Comparison of ENCODE assay signal across 24 cellular contexts in the genomic region with DNA sequence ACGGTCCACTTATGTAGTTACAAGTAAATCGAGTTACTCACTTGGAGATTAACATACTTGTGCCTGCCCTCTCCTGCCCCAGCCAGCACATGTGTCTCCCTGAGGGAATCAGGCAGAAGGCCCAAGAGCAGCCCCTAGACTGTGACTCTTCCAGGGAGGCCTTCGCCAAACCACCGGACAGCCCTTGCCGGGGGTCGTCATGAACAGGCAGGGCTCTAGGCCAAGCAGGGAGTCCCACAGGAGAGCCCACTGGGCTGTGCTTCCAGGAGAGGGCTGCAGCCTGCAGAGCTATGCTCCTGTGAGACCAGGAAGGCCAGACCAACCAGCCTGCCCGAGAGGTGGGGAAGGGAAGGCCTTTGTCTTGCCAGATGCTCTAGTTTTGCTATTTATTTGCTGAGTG.
DNase-seq lines count a peak whose midpoint lies in the region; ATAC-seq, FAIRE-seq and TF ChIP-seq lines count a peak whose summit lies in the region.
"Had no signal": no experiment of that assay in that cellular context is flagged by ENCODE, and none has a peak within 500 bp of the region (broad histone marks: within the 10 kb centered on the region; RNA-seq: fewer than 3 reads in every experiment).

No MANE protein-coding gene starts in this region.

- no peaks in the 10 kb centered on the region for H3K27me3 ChIP-seq in right cardiac atrium (ENCODE audit: control insufficient read depth, insufficient read depth)
- H3K27me3 ChIP-seq: cardiac muscle cell, upper lobe of left lung had no signal

- H3K4me1 ChIP-seq in right cardiac atrium (ENCODE audit: control insufficient read depth, insufficient read depth, low read length) = peaks cover 2% of the 10 kb centered on the region
- no peaks in the 10 kb centered on the region for H3K4me1 ChIP-seq in kidney (ENCODE audit: control insufficient read depth in 1 of 2, insufficient read depth in 1 of 2, low read depth in 1 of 2, low read length in 2 of 2)
- H3K4me1 ChIP-seq: upper lobe of left lung had no signal

- intact Hi-C loops in right cardiac atrium (cut with DNase I) (no loop called here), sciatic nerve (cut with DNase I) (no loop called here), kidney (cut with DNase I) (no loop called here)

- H3K36me3 ChIP-seq in kidney (ENCODE audit: control insufficient read depth in 1 of 2, insufficient read depth in 2 of 2, low read length in 2 of 2) = no peaks in the 10 kb centered on the region
- H3K36me3 ChIP-seq: cardiac muscle cell, upper lobe of left lung, WERI-Rb-1 had no signal

- H3K27ac ChIP-seq in right cardiac atrium (ENCODE audit: low read length) = no peak overlapping the region
- no peak overlapping the region for H3K27ac ChIP-seq in kidney (ENCODE audit: low read depth in 2 of 2, low read length in 2 of 2)
- H3K27ac ChIP-seq: cardiac muscle cell, RWPE1, upper lobe of left lung, WERI-Rb-1 had no signal

- FAIRE-seq in kidney (lab: Jason Lieb, UNC) = no peak

- ATAC-seq in SK-N-SH treated with all-trans-retinoic acid at 6 μM for 48 hours = peak; percentile 64
- ATAC-seq in right cardiac atrium = peak; percentile 25 to 35
- ATAC-seq in sciatic nerve = peak; percentile 43
- ATAC-seq in GM21529 (IDR thresholded peaks at IDR 0.05; ENCODE audit: unreplicated experiment) = no peak
- ATAC-seq: activated naive CD4-positive, alpha-beta T cell treated with anti-CD3 and anti-CD28 coated beads, Interleukin-2, amount 50 U/mL, for 72 hours; natural killer cell had no signal

- DNase-seq in NCI-H82 (lab: John Stamatoyannopoulos, UW) (peak; percentile 24), NCI-H82 treated with DMSO at 0.1 percent for 48 hours (lab: John Stamatoyannopoulos, UW; ENCODE audit: unreplicated experiment) (no peak), right cardiac atrium (peak in 1 of 3 donors; percentile 55), sciatic nerve (ENCODE audit: low spot score) (no peak), NCI-H510A treated with DMSO at 0.1 percent for 48 hours (lab: John Stamatoyannopoulos, UW) (no peak), kidney (no peak)
- DNase-seq: activated CD4-positive, alpha-beta T cell treated with anti-CD3 and anti-CD28 coated beads, Interleukin-2, amount 50 U/mL, for 1 hour; activated CD8-positive, alpha-beta memory T cell treated with anti-CD3 and anti-CD28 coated beads, Interleukin-2, amount 50 U/mL, for 48 hours; aorta; CD8-positive, alpha-beta T cell; DMS79; GOT3; head of caudate nucleus; midbrain; natural killer cell; NCI-H1436; NCI-H2107; WERI-Rb-1 had no signal

- WGBS in right cardiac atrium = 50% methylated on average over 7 of the region's 7 CpGs

- TF ChIP-seq CTCF in kidney (IDR thresholded peaks at IDR 0.05; ENCODE audit: borderline replicate concordance, extremely low read depth, insufficient read depth) = no peak

- H3K9ac ChIP-seq in kidney (ENCODE audit: low read length in 2 of 2) = no peak overlapping the region

- H3K4me3 ChIP-seq in right cardiac atrium (ENCODE audit: low read length) (no peak overlapping the region), kidney (ENCODE audit: low read length in 2 of 2) (no peak overlapping the region)
- H3K4me3 ChIP-seq: cardiac muscle cell, upper lobe of left lung had no signal

- no peaks in the 10 kb centered on the region for H3K9me3 ChIP-seq in right cardiac atrium (ENCODE audit: control insufficient read depth, low read length)
- no peaks in the 10 kb centered on the region for H3K9me3 ChIP-seq in kidney (ENCODE audit: control insufficient read depth in 1 of 2, low read length in 2 of 2)
- H3K9me3 ChIP-seq: upper lobe of left lung had no signal

TF ChIP-seq in SK-N-SH treated with all-trans-retinoic acid at 6 μM for 48 hours, 23 proteins besides CTCF, POLR2A, EP300 and RAD21:
- TF ChIP-seq ARNTL (CRISPR knock-in tag; IDR thresholded peaks at IDR 0.05; ENCODE audit: borderline replicate concordance, low read depth) (no peak), RARB (CRISPR knock-in tag; IDR thresholded peaks at IDR 0.05) (no peak), CSDC2 (CRISPR knock-in tag; IDR thresholded peaks at IDR 0.05) (no peak), ZNF8 (CRISPR knock-in tag; IDR thresholded peaks at IDR 0.05) (no peak), GLIS3 (CRISPR knock-in tag; IDR thresholded peaks at IDR 0.05) (no peak), ZNF565 (CRISPR knock-in tag; conservative IDR thresholded peaks at IDR 0.05; ENCODE audit: low read depth) (no peak), ZC3H10 (CRISPR knock-in tag; IDR thresholded peaks at IDR 0.05) (no peak)
- TF ChIP-seq, protein P1, sequence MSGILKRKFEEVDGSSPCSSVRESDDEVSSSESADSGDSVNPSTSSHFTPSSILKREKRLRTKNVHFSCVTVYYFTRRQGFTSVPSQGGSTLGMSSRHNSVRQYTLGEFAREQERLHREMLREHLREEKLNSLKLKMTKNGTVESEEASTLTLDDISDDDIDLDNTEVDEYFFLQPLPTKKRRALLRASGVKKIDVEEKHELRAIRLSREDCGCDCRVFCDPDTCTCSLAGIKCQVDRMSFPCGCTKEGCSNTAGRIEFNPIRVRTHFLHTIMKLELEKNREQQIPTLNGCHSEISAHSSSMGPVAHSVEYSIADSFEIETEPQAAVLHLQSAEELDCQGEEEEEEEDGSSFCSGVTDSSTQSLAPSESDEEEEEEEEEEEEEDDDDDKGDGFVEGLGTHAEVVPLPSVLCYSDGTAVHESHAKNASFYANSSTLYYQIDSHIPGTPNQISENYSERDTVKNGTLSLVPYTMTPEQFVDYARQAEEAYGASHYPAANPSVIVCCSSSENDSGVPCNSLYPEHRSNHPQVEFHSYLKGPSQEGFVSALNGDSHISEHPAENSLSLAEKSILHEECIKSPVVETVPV (CRISPR knock-in tag; IDR thresholded peaks at IDR 0.05) = no peak
- TF ChIP-seq, protein P2, sequence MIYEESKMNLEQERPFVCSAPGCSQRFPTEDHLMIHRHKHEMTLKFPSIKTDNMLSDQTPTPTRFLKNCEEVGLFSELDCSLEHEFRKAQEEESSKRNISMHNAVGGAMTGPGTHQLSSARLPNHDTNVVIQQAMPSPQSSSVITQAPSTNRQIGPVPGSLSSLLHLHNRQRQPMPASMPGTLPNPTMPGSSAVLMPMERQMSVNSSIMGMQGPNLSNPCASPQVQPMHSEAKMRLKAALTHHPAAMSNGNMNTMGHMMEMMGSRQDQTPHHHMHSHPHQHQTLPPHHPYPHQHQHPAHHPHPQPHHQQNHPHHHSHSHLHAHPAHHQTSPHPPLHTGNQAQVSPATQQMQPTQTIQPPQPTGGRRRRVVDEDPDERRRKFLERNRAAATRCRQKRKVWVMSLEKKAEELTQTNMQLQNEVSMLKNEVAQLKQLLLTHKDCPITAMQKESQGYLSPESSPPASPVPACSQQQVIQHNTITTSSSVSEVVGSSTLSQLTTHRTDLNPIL (CRISPR knock-in tag; IDR thresholded peaks at IDR 0.05; ENCODE audit: low read depth) = no peak
- TF ChIP-seq, protein P3, sequence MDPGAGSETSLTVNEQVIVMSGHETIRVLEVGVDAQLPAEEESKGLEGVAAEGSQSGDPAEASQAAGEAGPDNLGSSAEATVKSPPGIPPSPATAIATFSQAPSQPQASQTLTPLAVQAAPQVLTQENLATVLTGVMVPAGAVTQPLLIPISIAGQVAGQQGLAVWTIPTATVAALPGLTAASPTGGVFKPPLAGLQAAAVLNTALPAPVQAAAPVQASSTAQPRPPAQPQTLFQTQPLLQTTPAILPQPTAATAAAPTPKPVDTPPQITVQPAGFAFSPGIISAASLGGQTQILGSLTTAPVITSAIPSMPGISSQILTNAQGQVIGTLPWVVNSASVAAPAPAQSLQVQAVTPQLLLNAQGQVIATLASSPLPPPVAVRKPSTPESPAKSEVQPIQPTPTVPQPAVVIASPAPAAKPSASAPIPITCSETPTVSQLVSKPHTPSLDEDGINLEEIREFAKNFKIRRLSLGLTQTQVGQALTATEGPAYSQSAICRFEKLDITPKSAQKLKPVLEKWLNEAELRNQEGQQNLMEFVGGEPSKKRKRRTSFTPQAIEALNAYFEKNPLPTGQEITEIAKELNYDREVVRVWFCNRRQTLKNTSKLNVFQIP (CRISPR knock-in tag; IDR thresholded peaks at IDR 0.05; ENCODE audit: borderline replicate concordance, low read depth) = no peak
